9 cellular contexts compared by ENCODE assay signal in genomic region chr7:139647812-139648616, GRCh38.
DNase-seq lines count a peak whose midpoint lies in the region; ATAC-seq and TF ChIP-seq lines count a peak whose summit lies in the region.
"Had no signal": no experiment of that assay in that cellular context is flagged by ENCODE, and none has a peak within 500 bp of the region (broad histone marks: within the 10 kb centered on the region; RNA-seq: fewer than 3 reads in every experiment).

No MANE protein-coding gene starts in this region.

- H3K4me3 Mint-ChIP-seq in CD8-positive, alpha-beta memory T cell = peak overlapping the region in 2 of 7 donors; percentile 35 to 46

- no peaks in the 10 kb centered on the region for H3K36me3 ChIP-seq in CD8-positive, alpha-beta memory T cell (ENCODE audit: insufficient read depth, low read length)
- H3K36me3 ChIP-seq in IMR-90 (ENCODE audit: control insufficient read depth, insufficient read depth, low read length) (peaks cover 36% of the 10 kb centered on the region), duodenal mucosa (ENCODE audit: control insufficient read depth in 1 of 2, insufficient read depth in 2 of 2, low read length in 2 of 2) (peaks cover 0 to 25% of the 10 kb centered on the region in 2 donors), parathyroid adenoma (ENCODE audit: control insufficient read depth, insufficient read depth, low read length) (no peaks in the 10 kb centered on the region)

- in situ Hi-C loops in IMR-90 (cut with MboI; ENCODE audit: low sequenced_read_pairs) = loop anchor here (10.0 kb wide), 2 partner anchors 127 to 357 kb away; partner anchors contain the start of gene HIPK2

- H3K4me1 ChIP-seq in CD8-positive, alpha-beta memory T cell (ENCODE audit: insufficient read depth, low read length) = peaks cover 64% of the 10 kb centered on the region
- peaks cover 20% of the 10 kb centered on the region for H3K4me1 ChIP-seq in IMR-90 (ENCODE audit: control insufficient read depth, insufficient read depth, low read length)
- H3K4me1 ChIP-seq in duodenal mucosa (ENCODE audit: control insufficient read depth in 1 of 2, insufficient read depth in 2 of 2, low read length in 2 of 2) = peaks cover 27 to 35% of the 10 kb centered on the region in 2 donors
- peaks cover 5% of the 10 kb centered on the region for H3K4me1 ChIP-seq in parathyroid adenoma

- H3K27me3 ChIP-seq in CD8-positive, alpha-beta memory T cell (ENCODE audit: insufficient read depth, low read length, poor library complexity, severe bottlenecking) = no peaks in the 10 kb centered on the region
- no peaks in the 10 kb centered on the region for H3K27me3 ChIP-seq in IMR-90 (ENCODE audit: control insufficient read depth, insufficient read depth, low read length)
- no peaks in the 10 kb centered on the region for H3K27me3 ChIP-seq in duodenal mucosa (ENCODE audit: control insufficient read depth in 1 of 2, insufficient read depth in 2 of 2, low read length in 2 of 2)
- H3K27me3 ChIP-seq in parathyroid adenoma (ENCODE audit: control insufficient read depth, insufficient read depth, low read length) = no peaks in the 10 kb centered on the region

- peaks cover 27 to 44% (median 29%) of the 10 kb centered on the region in 3 donors for H3K4me1 Mint-ChIP-seq in CD8-positive, alpha-beta memory T cell

- 77% methylated on average over 8 of the region's 12 CpGs; no CpG with 5 or more reads in 1 of the 2 experiments for WGBS in IMR-90 (ENCODE audit: extremely low coverage in 2 of 2, insufficient read length in 1 of 2), 2 experiments

- peak overlapping the region; percentile 18 for H2AFZ ChIP-seq in IMR-90 (replicated peaks; ENCODE audit: low read length, poor library complexity)
- no peak overlapping the region for H2AFZ ChIP-seq in parathyroid adenoma

- no peak overlapping the region for H2AK9ac ChIP-seq in IMR-90 (replicated peaks; ENCODE audit: low read depth, low read length, poor library complexity)

- H3K14ac ChIP-seq in IMR-90 (replicated peaks; ENCODE audit: low read depth, low read length) = peak overlapping the region; percentile 4; the same call in 1 of the 2 replicates

- BruUV-seq in IMR-90 (replicated peaks; lab: Mats Ljungman, UMichigan) = no TSS peak

- no peaks in the 10 kb centered on the region for H3K27me3 Mint-ChIP-seq in CD8-positive, alpha-beta memory T cell

- peaks cover 28% of the 10 kb centered on the region for H3K9me1 ChIP-seq in IMR-90 (ENCODE audit: insufficient read depth, low read length)

- no peak overlapping the region for H3K27ac ChIP-seq in CD8-positive, alpha-beta memory T cell (ENCODE audit: low read depth, low read length)
- H3K27ac ChIP-seq in IMR-90 (ENCODE audit: insufficient read depth, low read length) (no peak overlapping the region), duodenal mucosa (ENCODE audit: low read depth, low read length) (peak overlapping the region; percentile 22), parathyroid adenoma (peak overlapping the region; percentile 68)

- no peak overlapping the region for H3K56ac ChIP-seq in IMR-90 (ENCODE audit: extremely low read depth, insufficient read depth, low read length)

- no peak for DNase-seq in CD8-positive, alpha-beta memory T cell
- DNase-seq in IMR-90 (peak; percentile 39), posterior vena cava (ENCODE audit: low spot score) (no peak), DMS53 (lab: John Stamatoyannopoulos, UW) (no peak), DMS53 treated with DMSO at 0.1 percent for 48 hours (lab: John Stamatoyannopoulos, UW; ENCODE audit: unreplicated experiment) (no peak)
- DNase-seq: activated effector memory CD4-positive, alpha-beta T cell treated with anti-CD3 and anti-CD28 coated beads, Interleukin-2, amount 50 U/mL, for 16 hours had no signal

- H2BK20ac ChIP-seq in IMR-90 (ENCODE audit: low read depth, low read length) = peak overlapping the region; percentile 26; the same call in 1 of the 2 replicates

- peak overlapping the region; percentile 33 for H2BK120ac ChIP-seq in IMR-90 (ENCODE audit: low read depth, low read length)

- H4K20me1 ChIP-seq in IMR-90 (ENCODE audit: insufficient read depth, low read length) = peaks cover 74% of the 10 kb centered on the region

- peak overlapping the region; percentile 64 for H3K4ac ChIP-seq in IMR-90 (ENCODE audit: low read depth, low read length)

- no peak for TF ChIP-seq POLR2A in IMR-90 (IDR thresholded peaks at IDR 0.05; ENCODE audit: low read depth, low read length)

- H3K23ac ChIP-seq in IMR-90 (ENCODE audit: low read depth, low read length) = 0 out of 2 replicates have a peak overlapping the region, but pooled peaks have one; percentile 52

- no peaks in the 10 kb centered on the region for H3K9me3 ChIP-seq in CD8-positive, alpha-beta memory T cell (ENCODE audit: low read length)
- no peaks in the 10 kb centered on the region for H3K9me3 ChIP-seq in IMR-90 (ENCODE audit: control insufficient read depth, insufficient read depth, low read length)
- H3K9me3 ChIP-seq in duodenal mucosa (ENCODE audit: control insufficient read depth in 1 of 2, low read length in 2 of 2) = no peaks in the 10 kb centered on the region
- H3K9me3 ChIP-seq in parathyroid adenoma (ENCODE audit: control insufficient read depth, low read length) = no peaks in the 10 kb centered on the region

- peak overlapping the region; percentile 9; the same call in 1 of the 2 replicates for H4K5ac ChIP-seq in IMR-90 (ENCODE audit: low read depth, low read length)

- POLR2A ChIA-PET in CD8-positive, alpha-beta memory T cell (lab: Charles Lee) = no interaction called here
- POLR2A ChIA-PET in IMR-90 (lab: Charles Lee; ENCODE audit: unreplicated experiment) = interaction anchor here (0.9 to 1.0 kb wide), 2 partner anchors 14 to 33 kb away, joined by 3 to 4 read pairs; no protein-coding TSS in a partner anchor

- H2AK5ac ChIP-seq in IMR-90 (ENCODE audit: low read depth, low read length) = 0 out of 2 replicates have a peak overlapping the region, but pooled peaks have one; percentile 50

- H4K8ac ChIP-seq in IMR-90 (ENCODE audit: low read depth in 2 of 2, low read length in 2 of 2) = peak overlapping the region in 1 of 2 experiments; percentile 31; a peak in 1 of 4 replicates

- TF ChIP-seq RAD21 in IMR-90 (IDR thresholded peaks at IDR 0.05; ENCODE audit: low read length) = no peak

- no peak for ATAC-seq in IMR-90 (ENCODE audit: low read depth)
- ATAC-seq in GM21390 (IDR thresholded peaks at IDR 0.05; ENCODE audit: unreplicated experiment) = no peak

- dilution Hi-C loops in IMR-90 (cut with HindIII; ENCODE audit: low sequenced_read_pairs, unreplicated experiment) = no loop called here

- H3K9me3 Mint-ChIP-seq in CD8-positive, alpha-beta memory T cell = no peaks in the 10 kb centered on the region

- H3K36me3 Mint-ChIP-seq in CD8-positive, alpha-beta memory T cell = peaks cover 0 to 10% (median 7%) of the 10 kb centered on the region in 3 donors

- H4K91ac ChIP-seq in IMR-90 (ENCODE audit: insufficient read depth, low read depth, low read length) = peak overlapping the region; percentile 22; the same call in 1 of the 2 replicates

- H3K79me1 ChIP-seq in IMR-90 (ENCODE audit: low read depth in 1 of 2, low read length in 2 of 2) = peaks cover 47 to 94% of the 10 kb centered on the region in 2 experiments

- CTCF ChIA-PET in CD8-positive, alpha-beta memory T cell (lab: Charles Lee) = interaction anchor here (0.9 to 3.7 kb wide), 7 partner anchors 9 to 676 kb away, joined by 3 to 31 read pairs (median 5); no protein-coding TSS in a partner anchor
- CTCF ChIA-PET in IMR-90 (lab: Yijun Ruan, JAX) = interaction anchor here (1.0 to 2.5 kb wide), 6 partner anchors 16 to 358 kb away, joined by 3 to 17 read pairs (median 3); no protein-coding TSS in a partner anchor

- intact Hi-C loops in IMR-90 (cut with micrococcal nuclease) = no loop called here
- intact Hi-C loops in posterior vena cava (cut with DNase I) = loop anchor here in 1 of 2 donors (5.0 kb wide), 1 partner anchor 129 kb away; the partner anchor contains the start of gene HIPK2

- peak overlapping the region; percentile 15; the same call in 1 of the 3 replicates for H2BK15ac ChIP-seq in IMR-90 (ENCODE audit: low read depth, low read length)

- H3K9ac ChIP-seq in IMR-90 (ENCODE audit: low read depth, low read length) (no peak overlapping the region), duodenal mucosa (ENCODE audit: low read depth in 1 of 2, low read length in 2 of 2) (no peak overlapping the region), parathyroid adenoma (no peak overlapping the region)

- H3K27ac Mint-ChIP-seq in CD8-positive, alpha-beta memory T cell = peak overlapping the region in 7 of 8 donors; percentile 4 to 90 (median 76)

- peaks cover 8% of the 10 kb centered on the region for H3K79me2 ChIP-seq in parathyroid adenoma

- no peak for TF ChIP-seq CTCF in IMR-90 (conservative IDR thresholded peaks at IDR 0.05; ENCODE audit: low read depth, low read length)
- no peak for TF ChIP-seq CTCF in parathyroid adenoma (IDR thresholded peaks at IDR 0.05)

- H3K18ac ChIP-seq in IMR-90 (ENCODE audit: low read depth, low read length) = no peak overlapping the region

- H3K4me3 ChIP-seq in CD8-positive, alpha-beta memory T cell (ENCODE audit: low read length) = no peak overlapping the region
- H3K4me3 ChIP-seq in IMR-90 (ENCODE audit: insufficient read depth, low read depth, low read length) = no peak overlapping the region
- no peak overlapping the region for H3K4me3 ChIP-seq in duodenal mucosa (ENCODE audit: low read depth in 1 of 2, low read length in 2 of 2)
- no peak overlapping the region for H3K4me3 ChIP-seq in parathyroid adenoma (ENCODE audit: low read depth, low read length)

- peak overlapping the region; percentile 20 for H2BK5ac ChIP-seq in IMR-90 (ENCODE audit: low read depth, low read length, poor library complexity, severe bottlenecking)

- H3K4me2 ChIP-seq in IMR-90 (ENCODE audit: low read depth, low read length) (no peak overlapping the region), parathyroid adenoma (ENCODE audit: low read length) (no peak overlapping the region)

TF ChIP-seq in IMR-90, 13 proteins besides CTCF, POLR2A, EP300 and RAD21 (continues in another document):
- TF ChIP-seq FOS (IDR thresholded peaks at IDR 0.05; ENCODE audit: low read depth, low read length) = no peak
- no peak for TF ChIP-seq MXI1 (IDR thresholded peaks at IDR 0.05; ENCODE audit: borderline replicate concordance, low read depth, low read length)
- TF ChIP-seq ELK1 (IDR thresholded peaks at IDR 0.05; ENCODE audit: borderline replicate concordance, low read depth, low read length) = no peak
- no peak for TF ChIP-seq RFX5 (IDR thresholded peaks at IDR 0.05; ENCODE audit: low read depth, low read length)
- no peak for TF ChIP-seq NFE2L2 (IDR thresholded peaks at IDR 0.05; ENCODE audit: low read depth, low read length)
- TF ChIP-seq RCOR1 (IDR thresholded peaks at IDR 0.05; ENCODE audit: insufficient replicate concordance, low read length) = no peak

Comparison
In these comparisons a context has a peak if more than half of its experiments do, and no peak if none do; other contexts are left out.
1. H3K27ac ChIP-seq: peak in duodenal mucosa (single experiment) and parathyroid adenoma (single experiment); none in CD8-positive, alpha-beta memory T cell (single experiment) and IMR-90 (single experiment).